Comparison of ENCODE assay signal across 1 cellular context in genomic region chr2:196167666-196168065, GRCh38.
TF ChIP-seq lines count a peak whose summit lies in the region.

No MANE protein-coding gene starts in this region.

TF ChIP-seq in GM12878, 131 proteins besides CTCF, POLR2A, EP300 and RAD21 (continued from another document):
- TF ChIP-seq ZNF687 (IDR thresholded peaks at IDR 0.05) (no peak), PML (IDR thresholded peaks at IDR 0.05; ENCODE audit: low read length) (no peak), MXI1 (IDR thresholded peaks at IDR 0.05; ENCODE audit: low read depth, low read length) (no peak), NFXL1 (IDR thresholded peaks at IDR 0.05; ENCODE audit: borderline replicate concordance) (no peak), CEBPB (IDR thresholded peaks at IDR 0.05; ENCODE audit: borderline replicate concordance in 1 of 2, low read depth in 2 of 2, low read length in 2 of 2) (no peak), ATF3 (IDR thresholded peaks at IDR 0.05; ENCODE audit: borderline replicate concordance, extremely low read depth, low read depth, low read length) (no peak), EED (IDR thresholded peaks at IDR 0.05; ENCODE audit: low read depth) (no peak), ZNF24 (IDR thresholded peaks at IDR 0.05) (no peak), ZNF207 (IDR thresholded peaks at IDR 0.05; ENCODE audit: borderline replicate concordance) (no peak), YBX1 (IDR thresholded peaks at IDR 0.05) (no peak), KAT2A (conservative IDR thresholded peaks at IDR 0.05; ENCODE audit: control insufficient read depth, low read depth, low read length) (no peak), CUX1 (IDR thresholded peaks at IDR 0.05; ENCODE audit: insufficient replicate concordance, low read depth, low read length) (no peak), EGR1 (IDR thresholded peaks at IDR 0.05; ENCODE audit: borderline replicate concordance in 1 of 2, low read depth in 2 of 2, low read length in 2 of 2) (no peak), RELB (IDR thresholded peaks at IDR 0.05; ENCODE audit: low read depth) (no peak), POLR2AphosphoS5 (IDR thresholded peaks at IDR 0.05; ENCODE audit: low read length) (no peak)
- TF ChIP-seq, protein P1, sequence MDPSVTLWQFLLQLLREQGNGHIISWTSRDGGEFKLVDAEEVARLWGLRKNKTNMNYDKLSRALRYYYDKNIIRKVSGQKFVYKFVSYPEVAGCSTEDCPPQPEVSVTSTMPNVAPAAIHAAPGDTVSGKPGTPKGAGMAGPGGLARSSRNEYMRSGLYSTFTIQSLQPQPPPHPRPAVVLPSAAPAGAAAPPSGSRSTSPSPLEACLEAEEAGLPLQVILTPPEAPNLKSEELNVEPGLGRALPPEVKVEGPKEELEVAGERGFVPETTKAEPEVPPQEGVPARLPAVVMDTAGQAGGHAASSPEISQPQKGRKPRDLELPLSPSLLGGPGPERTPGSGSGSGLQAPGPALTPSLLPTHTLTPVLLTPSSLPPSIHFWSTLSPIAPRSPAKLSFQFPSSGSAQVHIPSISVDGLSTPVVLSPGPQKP (IDR thresholded peaks at IDR 0.05; ENCODE audit: low read depth, low read length) = no peak
